15 cellular contexts compared by ENCODE assay signal in genomic region chr3:10041034-10041433, GRCh38. TPM values are rescaled to one million over a fixed set of nuclear protein-coding genes. Genes with fewer than 3 reads are reported as not detected.
DNase-seq lines count a peak whose midpoint lies in the region; ATAC-seq, FAIRE-seq and TF ChIP-seq lines count a peak whose summit lies in the region.
"Had no signal": no experiment of that assay in that cellular context is flagged by ENCODE, and none has a peak within 500 bp of the region (broad histone marks: within the 10 kb centered on the region; RNA-seq: fewer than 3 reads in every experiment).

No MANE protein-coding gene starts in this region.

- FAIRE-seq in K562 (lab: Jason Lieb, UNC): no peak
- FAIRE-seq: GM18507, HTR-8/SVneo had no signal

- in situ Hi-C loops in K562 (cut with MboI): no loop called here

- H3K36me3 ChIP-seq in K562 (ENCODE audit: control insufficient read depth, insufficient read depth, low read length) (peaks cover 85% of the 10 kb centered on the region), esophagus squamous epithelium (peaks cover 0 to 34% (median 0%) of the 10 kb centered on the region in 3 donors)

- no peak for TF ChIP-seq POLR2A in K562 (conservative IDR thresholded peaks at IDR 0.05)
- TF ChIP-seq POLR2A in esophagus squamous epithelium (IDR thresholded peaks at IDR 0.05): no peak

- no peaks in the 10 kb centered on the region for H3K27me3 ChIP-seq in K562 (ENCODE audit: control insufficient read depth in 2 of 2, insufficient read depth in 2 of 2, low read length in 2 of 2)
- no peaks in the 10 kb centered on the region for H3K27me3 ChIP-seq in esophagus squamous epithelium
- H3K27me3 ChIP-seq: BLaER1 treated with 17β-estradiol and CSF1 and Interleukin-3, amounts not matched to agents 10 nM and 100 nM had no signal

- intact Hi-C loops in K562 (cut with micrococcal nuclease): no loop called here
- intact Hi-C loops in esophagus squamous epithelium (cut with DNase I): no loop called here

- no peaks in the 10 kb centered on the region for H4K20me1 ChIP-seq in K562 (replicated peaks; ENCODE audit: control insufficient read depth, insufficient read depth, low read length)
- H4K20me1 ChIP-seq: BLaER1 treated with 17β-estradiol and CSF1 and Interleukin-3, amounts not matched to agents 10 nM and 100 nM had no signal

- H3K9me1 ChIP-seq in K562 (ENCODE audit: control insufficient read depth, insufficient read depth, low read length): no peaks in the 10 kb centered on the region

- no TSS peak for BruUV-seq in K562 (replicated peaks; lab: Mats Ljungman, UMichigan)

- ATAC-seq in K562: peak; percentile 28; the same call in 1 of the 3 replicates
- no peak for ATAC-seq in GM19023 (IDR thresholded peaks at IDR 0.05; ENCODE audit: unreplicated experiment)
- ATAC-seq: GM23338 had no signal

- TF ChIP-seq RAD21 in K562 (CRISPR knock-in tag; conservative IDR thresholded peaks at IDR 0.05 in 1 of 2, IDR thresholded peaks at IDR 0.05 in 1 of 2): peak; percentile 13 to 16; a peak in 1 of 4 replicates

- H3K4me1 Mint-ChIP-seq in activated naive CD4-positive, alpha-beta T cell treated with anti-CD3 and anti-CD28 coated beads, Interleukin-2, amount 10 ng/mL, durations not matched to agents 7 days and 5 days: no peaks in the 10 kb centered on the region
- H3K4me1 Mint-ChIP-seq: CD4-positive, CD25-positive, alpha-beta regulatory T cell; GM23338; H9 had no signal

- TF ChIP-seq CTCF in K562 (IDR thresholded peaks at IDR 0.05 in 2 of 3, conservative IDR thresholded peaks at IDR 0.05 in 1 of 3; ENCODE audit: insufficient read depth in 2 of 3, low read depth in 1 of 3, low read length in 3 of 3) (peak in 1 of 3 experiments; percentile 29; a peak in 2 of 6 replicates), esophagus squamous epithelium (IDR thresholded peaks at IDR 0.05) (no peak)

- WGBS in K562 (ENCODE audit: insufficient coverage, low coverage, missing lambda C conversion rate): 89% methylated on average over 5 of the region's 5 CpGs
- 85 to 93% methylated on average over 5 of the region's 5 CpGs for WGBS in esophagus squamous epithelium, 2 donors

- no peak overlapping the region for H3K9ac ChIP-seq in K562 (ENCODE audit: insufficient read depth in 1 of 2, low read depth in 2 of 2, low read length in 2 of 2)
- H3K9ac ChIP-seq: BLaER1 treated with 17β-estradiol and CSF1 and Interleukin-3, amounts not matched to agents 10 nM and 100 nM had no signal

- no peak for DNase-seq in activated naive CD4-positive, alpha-beta T cell treated with anti-CD3 and anti-CD28 coated beads, Interleukin-2, amount 10 ng/mL, durations not matched to agents 7 days and 5 days
- DNase-seq in activated naive CD4-positive, alpha-beta T cell treated with anti-CD3 and anti-CD28 coated beads, Interleukin-2, amount 50 U/mL, for 16 hours: no peak
- DNase-seq in K562 (ENCODE audit: extremely low read depth in 1 of 4, low spot score in 3 of 4) (no peak), fibroblast of peridontal ligament (ENCODE audit: extremely low read depth) (peak; percentile 12), esophagus squamous epithelium (lab: John Stamatoyannopoulos, UW) (no peak), hepatic stellate cell (ENCODE audit: low spot score) (no peak)
- DNase-seq: 8988T; CD4-positive, CD25-positive, alpha-beta regulatory T cell; DMS53; H9 had no signal

- no peaks in the 10 kb centered on the region for H3K9me3 Mint-ChIP-seq in activated naive CD4-positive, alpha-beta T cell treated with anti-CD3 and anti-CD28 coated beads, Interleukin-2, amount 10 ng/mL, durations not matched to agents 7 days and 5 days
- H3K9me3 Mint-ChIP-seq: CD4-positive, CD25-positive, alpha-beta regulatory T cell; GM23338; H9 had no signal

- no peaks in the 10 kb centered on the region for H3K27me3 Mint-ChIP-seq in activated naive CD4-positive, alpha-beta T cell treated with anti-CD3 and anti-CD28 coated beads, Interleukin-2, amount 10 ng/mL, durations not matched to agents 7 days and 5 days
- H3K27me3 Mint-ChIP-seq: CD4-positive, CD25-positive, alpha-beta regulatory T cell had no signal

- no peaks in the 10 kb centered on the region for H3K4me1 ChIP-seq in K562 (replicated peaks in 1 of 2; ENCODE audit: control insufficient read depth in 2 of 2, insufficient read depth in 2 of 2, low read length in 2 of 2)
- H3K4me1 ChIP-seq in esophagus squamous epithelium: no peaks in the 10 kb centered on the region
- H3K4me1 ChIP-seq: BLaER1 treated with 17β-estradiol and CSF1 and Interleukin-3, amounts not matched to agents 10 nM and 100 nM had no signal

- H3K4me2 ChIP-seq in K562 (ENCODE audit: insufficient read depth, low read length): no peak overlapping the region
- H3K4me2 ChIP-seq: BLaER1 treated with 17β-estradiol and CSF1 and Interleukin-3, amounts not matched to agents 10 nM and 100 nM; GM23338 had no signal

- POLR2A ChIA-PET in K562 (lab: Yijun Ruan, JAX): interaction anchor here (1.1 to 1.3 kb wide), 2 partner anchors 13 to 17 kb away, joined by 3 to 5 read pairs; no protein-coding TSS in a partner anchor

- H3K9me3 ChIP-seq in K562 (replicated peaks; ENCODE audit: control insufficient read depth, insufficient read depth, low read depth, low read length): no peaks in the 10 kb centered on the region
- no peaks in the 10 kb centered on the region for H3K9me3 ChIP-seq in esophagus squamous epithelium
- H3K9me3 ChIP-seq: BLaER1 treated with 17β-estradiol and CSF1 and Interleukin-3, amounts not matched to agents 10 nM and 100 nM had no signal

- H3K36me3 Mint-ChIP-seq in activated naive CD4-positive, alpha-beta T cell treated with anti-CD3 and anti-CD28 coated beads, Interleukin-2, amount 10 ng/mL, durations not matched to agents 7 days and 5 days: peaks cover 46% of the 10 kb centered on the region

- no peak for TF ChIP-seq EP300 in K562 (IDR thresholded peaks at IDR 0.05; ENCODE audit: low read length)

- H3K27ac ChIP-seq in K562 (ENCODE audit: extremely low read depth, low read depth, low read length) (no peak overlapping the region), esophagus squamous epithelium (no peak overlapping the region)
- H3K27ac ChIP-seq: BLaER1 treated with 17β-estradiol and CSF1 and Interleukin-3, amounts not matched to agents 10 nM and 100 nM had no signal

- H3K27ac Mint-ChIP-seq in activated naive CD4-positive, alpha-beta T cell treated with anti-CD3 and anti-CD28 coated beads, Interleukin-2, amount 10 ng/mL, durations not matched to agents 7 days and 5 days: peak overlapping the region; percentile 75
- H3K27ac Mint-ChIP-seq: CD4-positive, CD25-positive, alpha-beta regulatory T cell; GM23338 had no signal

- CTCF ChIA-PET in activated naive CD4-positive, alpha-beta T cell treated with anti-CD3 and anti-CD28 coated beads, Interleukin-2, amount 10 ng/mL, durations not matched to agents 7 days and 5 days (lab: Charles Lee): no interaction called here
- CTCF ChIA-PET in K562 (lab: Yijun Ruan, JAX; ENCODE audit: low intra/inter-chr PET ratio): interaction anchor here (0.6 to 1.3 kb wide), 4 partner anchors 108 to 249 kb away, joined by 3 to 6 read pairs (median 4); partner anchors contain the start of genes RPUSD3 and TADA3

- H3K4me3 ChIP-seq in K562 (no peak overlapping the region), esophagus squamous epithelium (no peak overlapping the region)
- H3K4me3 ChIP-seq: BLaER1 treated with 17β-estradiol and CSF1 and Interleukin-3, amounts not matched to agents 10 nM and 100 nM; GM23338 had no signal

- no peaks in the 10 kb centered on the region for H3K79me2 ChIP-seq in K562 (ENCODE audit: control insufficient read depth, insufficient read depth, low read length)

- no peak overlapping the region for H3K4me3 Mint-ChIP-seq in activated naive CD4-positive, alpha-beta T cell treated with anti-CD3 and anti-CD28 coated beads, Interleukin-2, amount 10 ng/mL, durations not matched to agents 7 days and 5 days
- H3K4me3 Mint-ChIP-seq: CD4-positive, CD25-positive, alpha-beta regulatory T cell; GM23338; H9 had no signal

- no peak overlapping the region for H2AFZ ChIP-seq in K562 (ENCODE audit: low read depth, low read length)
- H2AFZ ChIP-seq: GM23338 had no signal

RNA-seq across cellular contexts. Expression of gene FANCD2, which starts 14.8 kb away (rescaled TPM):
- total RNA-seq in K562 (2011; cell fraction: chromatin; rRNA removed; ENCODE audit: low replicate concordance): 268 and 516 TPM in 2 replicates
- total RNA-seq in K562 (2011; cell fraction: nucleolus; rRNA removed): 162 and 189 TPM in 2 replicates
- 223 and 257 TPM in 2 replicates for total RNA-seq in K562 (2011; cell fraction: nucleoplasm; rRNA removed)
- total RNA-seq in K562 (2014; rRNA removed) (77.8 and 83.6 TPM in 2 replicates), K562 (2014; rRNA removed; fragmentation: Illumina TruSeq; extraction: Trizol) (96.1 and 107 TPM in 2 replicates), K562 (2015; rRNA removed; fragmentation: Illumina TruSeq; extraction: Trizol) (72.5 and 78.9 TPM in 2 replicates), K562 (2021) (58.3 and 59.4 TPM in 2 replicates), esophagus squamous epithelium (10 to 100 TPM in 2 of 4 donors, 1 to 10 TPM in 2; 3.8 to 15.5 (median 11.1) TPM)
- polyA plus RNA-seq in K562 (2011; rRNA removed) (108 and 137 TPM in 2 replicates), K562 (2014; fragmentation: Illumina TruSeq; extraction: Trizol) (71.7 and 111 TPM in 2 replicates), K562 (2014; fragmentation: Nextera tagmentation; extraction: Ambion mirVana) (100 to 1,000 TPM in 1 of 2 experiments, 10 to 100 TPM in 1; 86.6 to 105 TPM), K562 (2014; rRNA removed) (96.2 and 114 TPM in 2 replicates)
- polyA plus RNA-seq in K562 (2011; cell fraction: cytosol; rRNA removed): 32.9 and 56.4 TPM in 2 replicates
- polyA plus RNA-seq in K562 (2011; cell fraction: nucleus; rRNA removed): 206 and 218 TPM in 2 replicates
- 72.4 and 103 TPM in 2 replicates for polyA plus RNA-seq in K562 (2012)
- 159 and 165 TPM in 2 replicates for polyA minus RNA-seq in K562 (2011; rRNA and poly(A)+ RNA removed)
- polyA minus RNA-seq in K562 (2011; cell fraction: cytosol; rRNA and poly(A)+ RNA removed): 36.9 and 53.2 TPM in 2 replicates
- polyA minus RNA-seq in K562 (2011; cell fraction: nucleus; rRNA and poly(A)+ RNA removed): 95.3 and 162 TPM in 2 replicates

RNA-seq across cellular contexts. Expression of gene EMC3, which starts 54.4 kb away (rescaled TPM):
- total RNA-seq in K562 (2011; cell fraction: chromatin; rRNA removed; ENCODE audit: low replicate concordance): 150 and 205 TPM in 2 replicates
- total RNA-seq in K562 (2011; cell fraction: nucleolus; rRNA removed): 107 and 124 TPM in 2 replicates
- 132 and 160 TPM in 2 replicates for total RNA-seq in K562 (2011; cell fraction: nucleoplasm; rRNA removed)
- 43.1 and 58.1 TPM in 2 replicates for total RNA-seq in K562 (2014; rRNA removed)
- 128 and 134 TPM in 2 replicates for total RNA-seq in K562 (2014; rRNA removed; fragmentation: Illumina TruSeq; extraction: Trizol)
- 87.2 and 87.6 TPM in 2 replicates for total RNA-seq in K562 (2015; rRNA removed; fragmentation: Illumina TruSeq; extraction: Trizol)
- 102 and 115 TPM in 2 replicates for total RNA-seq in K562 (2021)
- 203 and 301 TPM in 2 replicates for polyA plus RNA-seq in K562 (2011; rRNA removed)
- 171 and 187 TPM in 2 replicates for polyA plus RNA-seq in K562 (2011; cell fraction: cytosol; rRNA removed)
- polyA plus RNA-seq in K562 (2011; cell fraction: nucleus; rRNA removed): 65.7 and 92.6 TPM in 2 replicates
- polyA plus RNA-seq in K562 (2012): 128 and 136 TPM in 2 replicates
- 217 and 250 TPM in 2 replicates for polyA plus RNA-seq in K562 (2014; fragmentation: Illumina TruSeq; extraction: Trizol)
- polyA plus RNA-seq in K562 (2014; fragmentation: Nextera tagmentation; extraction: Ambion mirVana): 100 to 1,000 TPM; 323 to 331 TPM
- 174 and 176 TPM in 2 replicates for polyA plus RNA-seq in K562 (2014; rRNA removed)
- 163 and 220 TPM in 2 replicates for polyA minus RNA-seq in K562 (2011; rRNA and poly(A)+ RNA removed)
- polyA minus RNA-seq in K562 (2011; cell fraction: cytosol; rRNA and poly(A)+ RNA removed): 40.3 and 58.5 TPM in 2 replicates
- 10.9 and 19.1 TPM in 2 replicates for polyA minus RNA-seq in K562 (2011; cell fraction: nucleus; rRNA and poly(A)+ RNA removed)
- 100 to 1,000 TPM in 1 of 4 donors, 10 to 100 TPM in 3; 36.4 to 113 (median 82.5) TPM for total RNA-seq in esophagus squamous epithelium
